In genomic region chr2:240358821-240359342, GRCh38 we compare ENCODE assay signal across 26 cellular contexts.
DNase-seq lines count a peak whose midpoint lies in the region; ATAC-seq and TF ChIP-seq lines count a peak whose summit lies in the region.
"Had no signal": no experiment of that assay in that cellular context is flagged by ENCODE, and none has a peak within 500 bp of the region (broad histone marks: within the 10 kb centered on the region; RNA-seq: fewer than 3 reads in every experiment).

No MANE protein-coding gene starts in this region.

- peaks cover 0 to 4% (median 0%) of the 10 kb centered on the region in 12 donors for H3K4me1 ChIP-seq in heart left ventricle
- H3K4me1 ChIP-seq in right atrium auricular region: no peaks in the 10 kb centered on the region
- H3K4me1 ChIP-seq in lower lobe of right lung: no peaks in the 10 kb centered on the region
- H3K4me1 ChIP-seq in upper lobe of left lung: no peaks in the 10 kb centered on the region
- no peaks in the 10 kb centered on the region for H3K4me1 ChIP-seq in HAP-1

- CTCF ChIA-PET in WTC11 (lab: Charles Lee): no interaction called here

- TF ChIP-seq POLR2A in heart left ventricle (IDR thresholded peaks at IDR 0.05) (no peak), upper lobe of left lung (IDR thresholded peaks at IDR 0.05) (no peak)

- POLR2A ChIA-PET in WTC11 (lab: Charles Lee): interaction anchor here (0.5 kb wide), 1 partner anchor 40 kb away, joined by 3 read pairs; no protein-coding TSS in a partner anchor

- TF ChIP-seq CTCF in heart left ventricle (IDR thresholded peaks at IDR 0.05) (no peak), right atrium auricular region (IDR thresholded peaks at IDR 0.05) (no peak), WTC11 (IDR thresholded peaks at IDR 0.05) (no peak), lower lobe of right lung (IDR thresholded peaks at IDR 0.05) (no peak), upper lobe of left lung (IDR thresholded peaks at IDR 0.05) (no peak)

- peaks cover 1% of the 10 kb centered on the region; the same call in 1 of the 2 replicates for H3K4me1 Mint-ChIP-seq in WTC11
- H3K4me1 Mint-ChIP-seq: CD4-positive, alpha-beta memory T cell had no signal

- H3K27me3 ChIP-seq in heart left ventricle (no peaks in the 10 kb centered on the region), right atrium auricular region (no peaks in the 10 kb centered on the region), lower lobe of right lung (ENCODE audit: low read depth) (no peaks in the 10 kb centered on the region), upper lobe of left lung (no peaks in the 10 kb centered on the region), HAP-1 (ENCODE audit: low read depth) (no peaks in the 10 kb centered on the region)

- TF ChIP-seq EP300 in upper lobe of left lung (IDR thresholded peaks at IDR 0.05): no peak

- no peak overlapping the region for H3K27ac Mint-ChIP-seq in WTC11
- H3K27ac Mint-ChIP-seq: CD4-positive, alpha-beta memory T cell had no signal

- H3K36me3 ChIP-seq in heart left ventricle (no peaks in the 10 kb centered on the region), right atrium auricular region (no peaks in the 10 kb centered on the region), lower lobe of right lung (no peaks in the 10 kb centered on the region), upper lobe of left lung (no peaks in the 10 kb centered on the region), HAP-1 (replicated peaks) (no peaks in the 10 kb centered on the region)
- H3K36me3 ChIP-seq: BLaER1 treated with 17β-estradiol and CSF1 and Interleukin-3, amounts not matched to agents 10 nM and 100 nM had no signal

- H3K36me3 Mint-ChIP-seq in WTC11: peaks cover 11% of the 10 kb centered on the region

- intact Hi-C loops in heart left ventricle (cut with DNase I): no loop called here
- intact Hi-C loops in lower lobe of right lung (cut with DNase I): no loop called here

- peaks cover 26% of the 10 kb centered on the region for H3K9me3 Mint-ChIP-seq in WTC11

- H3K4me3 ChIP-seq in heart left ventricle (no peak overlapping the region), right atrium auricular region (no peak overlapping the region), lower lobe of right lung (no peak overlapping the region), upper lobe of left lung (no peak overlapping the region), HAP-1 (no peak overlapping the region)
- H3K4me3 ChIP-seq: BLaER1 treated with 17β-estradiol and CSF1 and Interleukin-3, amounts not matched to agents 10 nM and 100 nM; K562; PC-9 had no signal

- H3K27ac ChIP-seq in heart left ventricle: no peak overlapping the region
- H3K27ac ChIP-seq in right atrium auricular region: no peak overlapping the region
- H3K27ac ChIP-seq in lower lobe of right lung: no peak overlapping the region
- H3K27ac ChIP-seq in upper lobe of left lung: no peak overlapping the region
- H3K27ac ChIP-seq: BLaER1 treated with 17β-estradiol and CSF1 and Interleukin-3, amounts not matched to agents 10 nM and 100 nM; PC-9 had no signal

- WGBS in heart left ventricle, 4 donors: 70 to 92% (median 89%) methylated on average over 6 to 12 of the region's 12 CpGs
- 83 to 85% methylated on average over 6 to 12 of the region's 12 CpGs for WGBS in upper lobe of left lung, 2 donors

- H3K27me3 Mint-ChIP-seq in WTC11 (ENCODE audit: low read depth): peaks cover 7% of the 10 kb centered on the region

- in situ Hi-C loops in HAP-1 (cut with MboI; ENCODE audit: low sequenced_read_pairs): no loop called here

- ATAC-seq in heart left ventricle: no peak
- no peak for ATAC-seq in WTC11
- ATAC-seq in lower lobe of right lung: no peak
- peak; percentile 7 to 9 for ATAC-seq in upper lobe of left lung (ENCODE audit: low FRiP score in 2 of 2)
- no peak for ATAC-seq in HG03039 (IDR thresholded peaks at IDR 0.05; ENCODE audit: unreplicated experiment)
- ATAC-seq: HepG2, K562 had no signal

- H3K4me3 Mint-ChIP-seq in WTC11: no peak overlapping the region
- H3K4me3 Mint-ChIP-seq: CD4-positive, alpha-beta memory T cell had no signal

- DNase-seq in heart left ventricle (peak in 3 of 5 donors; percentile 9 to 24 (median 14)), right atrium auricular region (ENCODE audit: low spot score) (no peak), WTC11 (ENCODE audit: low spot score) (peak; percentile 1), lower lobe of right lung (peak; percentile 32), upper lobe of left lung (peak in 1 of 2 donors; percentile 50), HAP-1 (ENCODE audit: low spot score in 2 of 2) (no peak), 8988T (no peak)
- DNase-seq: COR-L47; DMS53; HCEC 1CT; MV-4-11; NCI-H1105; NCI-H1436 treated with DMSO at 0.1 percent for 48 hours; NCI-H1930; NCI-H2107; NCI-H446 treated with DMSO at 0.1 percent for 48 hours; NCI-H526; NCI-H82; NK-92 treated with Interleukin-12 subunit alpha and Interleukin-12 subunit beta, amount 100 ng/mL, for 24 hours; PC-9; SHP77 treated with DMSO at 0.1 percent for 48 hours had no signal

- peaks cover 0 to 24% (median 15%) of the 10 kb centered on the region in 12 donors for H3K9me3 ChIP-seq in heart left ventricle
- H3K9me3 ChIP-seq in right atrium auricular region: peaks cover 0 to 20% of the 10 kb centered on the region in 2 donors
- peaks cover 6% of the 10 kb centered on the region for H3K9me3 ChIP-seq in lower lobe of right lung
- peaks cover 0 to 19% (median 7%) of the 10 kb centered on the region in 4 donors for H3K9me3 ChIP-seq in upper lobe of left lung
- peaks cover 7% of the 10 kb centered on the region for H3K9me3 ChIP-seq in HAP-1

TF ChIP-seq in WTC11, 78 proteins besides CTCF, POLR2A, EP300 and RAD21:
- no peak for TF ChIP-seq CREM (CRISPR knock-in tag; IDR thresholded peaks at IDR 0.05)
- no peak for TF ChIP-seq RORB (CRISPR knock-in tag; IDR thresholded peaks at IDR 0.05)
- TF ChIP-seq GRHL2 (CRISPR knock-in tag; IDR thresholded peaks at IDR 0.05; ENCODE audit: insufficient replicate concordance, severe bottlenecking): no peak
- TF ChIP-seq AFF4 (CRISPR knock-in tag; IDR thresholded peaks at IDR 0.05; ENCODE audit: borderline replicate concordance): no peak
- no peak for TF ChIP-seq CBFB (CRISPR knock-in tag; IDR thresholded peaks at IDR 0.05; ENCODE audit: low read depth)
- no peak for TF ChIP-seq IRF2 (CRISPR knock-in tag; IDR thresholded peaks at IDR 0.05; ENCODE audit: borderline replicate concordance, low read depth)
- no peak for TF ChIP-seq TEAD1 (CRISPR knock-in tag; IDR thresholded peaks at IDR 0.05)
- no peak for TF ChIP-seq USF2 (CRISPR knock-in tag; IDR thresholded peaks at IDR 0.05)
- TF ChIP-seq ESRRA (CRISPR knock-in tag; IDR thresholded peaks at IDR 0.05; ENCODE audit: borderline replicate concordance): no peak

Comparison
In these comparisons a context has a peak if more than half of its experiments do, and no peak if none do; other contexts are left out.
1. DNase-seq: peak in heart left ventricle (3 of 5), WTC11 (single experiment) and lower lobe of right lung (single experiment); none in right atrium auricular region (single experiment), HAP-1 (0 of 2) and 8988T (single experiment).
2. ATAC-seq: peak in upper lobe of left lung (2 of 2); none in heart left ventricle (0 of 4), WTC11 (single experiment), lower lobe of right lung (0 of 2) and HG03039 (single experiment).